Comparison of ENCODE assay signal across 26 cellular contexts in the genomic region with DNA sequence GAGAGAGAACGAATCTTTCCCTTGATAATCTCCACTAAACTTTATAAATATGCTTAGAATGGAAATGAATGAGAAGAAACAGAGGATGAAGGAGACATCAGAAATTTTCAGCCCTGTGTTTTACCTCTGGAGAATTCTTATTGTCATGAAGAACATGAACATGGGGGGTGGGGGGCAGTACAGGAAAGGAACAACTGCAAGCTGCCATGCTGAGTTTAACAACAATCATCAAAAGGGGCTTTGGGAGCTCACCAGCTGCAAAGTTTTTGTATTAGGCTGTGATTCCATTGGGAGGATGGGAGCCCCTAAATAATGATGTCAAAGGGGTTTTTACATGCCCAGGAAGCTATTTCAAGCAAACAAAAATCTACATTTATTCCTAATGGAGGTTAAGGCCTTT.
A peak's percentile ranks its signal among the peaks of the same experiment; 100 is the strongest.
DNase-seq lines count a peak whose midpoint lies in the region; ATAC-seq and TF ChIP-seq lines count a peak whose summit lies in the region.
"Had no signal": no experiment of that assay in that cellular context is flagged by ENCODE, and none has a peak within 500 bp of the region (broad histone marks: within the 10 kb centered on the region; RNA-seq: fewer than 3 reads in every experiment).

No MANE protein-coding gene starts in this region.

- H3K4me1 Mint-ChIP-seq in WTC11: peaks cover 56% of the 10 kb centered on the region
- H3K4me1 Mint-ChIP-seq in activated naive CD4-positive, alpha-beta T cell treated with anti-CD3 and anti-CD28 coated beads for 36 hours (ENCODE audit: low read depth): peaks cover 19% of the 10 kb centered on the region

- no peak for TF ChIP-seq CTCF in WTC11 (IDR thresholded peaks at IDR 0.05)

- H3K36me3 Mint-ChIP-seq in WTC11: peaks cover 10% of the 10 kb centered on the region
- peaks cover 4% of the 10 kb centered on the region for H3K36me3 Mint-ChIP-seq in activated naive CD4-positive, alpha-beta T cell treated with anti-CD3 and anti-CD28 coated beads for 36 hours (ENCODE audit: low read depth)

- peak overlapping the region; percentile 14; the same call in 1 of the 2 replicates for H3K4me3 Mint-ChIP-seq in WTC11
- no peak overlapping the region for H3K4me3 Mint-ChIP-seq in activated naive CD4-positive, alpha-beta T cell treated with anti-CD3 and anti-CD28 coated beads for 36 hours

- ATAC-seq in WTC11 (peak; percentile 56), GM19463 (IDR thresholded peaks at IDR 0.05; ENCODE audit: unreplicated experiment) (no peak), HG02870 (IDR thresholded peaks at IDR 0.05; ENCODE audit: unreplicated experiment) (no peak)
- ATAC-seq: HepG2, K562 had no signal

- H3K27me3 Mint-ChIP-seq in WTC11 (ENCODE audit: low read depth): no peaks in the 10 kb centered on the region
- H3K27me3 Mint-ChIP-seq in activated naive CD4-positive, alpha-beta T cell treated with anti-CD3 and anti-CD28 coated beads for 36 hours (ENCODE audit: low read depth): no peaks in the 10 kb centered on the region

- H3K27me3 ChIP-seq in iPS-18a (ENCODE audit: control insufficient read depth, insufficient read depth, low read length): no peaks in the 10 kb centered on the region
- H3K27me3 ChIP-seq: BE2C had no signal

- H3K27ac Mint-ChIP-seq in WTC11: peak overlapping the region; percentile 73
- no peak overlapping the region for H3K27ac Mint-ChIP-seq in activated naive CD4-positive, alpha-beta T cell treated with anti-CD3 and anti-CD28 coated beads for 36 hours

- H3K4me3 ChIP-seq in iPS-18a (ENCODE audit: low read length): peak overlapping the region; percentile 41
- H3K4me3 ChIP-seq: GM23248, K562, SK-N-MC had no signal

- DNase-seq in NCI-H748 (lab: John Stamatoyannopoulos, UW; ENCODE audit: unreplicated experiment) (peak; percentile 27), NCI-H748 treated with DMSO at 0.1 percent for 48 hours (lab: John Stamatoyannopoulos, UW) (no peak), WTC11 (ENCODE audit: low spot score) (no peak), C1 segment of cervical spinal cord (lab: John Stamatoyannopoulos, UW) (no peak)
- DNase-seq in activated naive CD4-positive, alpha-beta T cell treated with anti-CD3 and anti-CD28 coated beads for 36 hours: no peak
- DNase-seq: 8988T, ACHN, BE2C, Calu3, GM23248, Kasumi-1, MV-4-11, NCI-H1105, NCI-H1436 treated with DMSO at 0.1 percent for 48 hours, NCI-H187 treated with DMSO at 0.1 percent for 48 hours, NCI-H446, NCI-H524 treated with DMSO at 0.1 percent for 48 hours, OCI-M1, SIG-M5 had no signal

- no peak overlapping the region for H3K9ac ChIP-seq in iPS-18a (ENCODE audit: low read length)
- H3K9ac ChIP-seq: GM23248 had no signal

- H3K36me3 ChIP-seq in iPS-18a (ENCODE audit: control insufficient read depth, low read depth, low read length): no peaks in the 10 kb centered on the region
- H3K36me3 ChIP-seq: BE2C had no signal

- intact Hi-C loops in activated naive CD4-positive, alpha-beta T cell treated with anti-CD3 and anti-CD28 coated beads for 36 hours (cut with micrococcal nuclease): loop anchor here (10.0 kb wide), 1 partner anchor 242 kb away; no protein-coding TSS in a partner anchor

- peaks cover 4% of the 10 kb centered on the region for H3K9me3 ChIP-seq in iPS-18a (ENCODE audit: control insufficient read depth, low read depth, low read length)
- H3K9me3 ChIP-seq: BE2C had no signal

- peak overlapping the region; percentile 30 for H3K27ac ChIP-seq in iPS-18a (ENCODE audit: low read length)
- H3K27ac ChIP-seq: GM23248, HL-60, SK-N-MC had no signal

- POLR2A ChIA-PET in WTC11 (lab: Charles Lee): no interaction called here

- peaks cover 15% of the 10 kb centered on the region for H3K9me3 Mint-ChIP-seq in WTC11
- no peaks in the 10 kb centered on the region for H3K9me3 Mint-ChIP-seq in activated naive CD4-positive, alpha-beta T cell treated with anti-CD3 and anti-CD28 coated beads for 36 hours

- peaks cover 38% of the 10 kb centered on the region for H3K4me1 ChIP-seq in iPS-18a (ENCODE audit: control insufficient read depth, low read depth, low read length)
- H3K4me1 ChIP-seq: BE2C had no signal

- CTCF ChIA-PET in WTC11 (lab: Charles Lee): interaction anchor here (0.7 to 1.5 kb wide), 4 partner anchors 16 to 403 kb away, joined by 3 to 4 read pairs (median 4); no protein-coding TSS in a partner anchor
- CTCF ChIA-PET in activated naive CD4-positive, alpha-beta T cell treated with anti-CD3 and anti-CD28 coated beads for 36 hours (lab: Charles Lee): interaction anchor here (0.7 kb wide), 1 partner anchor 292 kb away, joined by 4 read pairs; no protein-coding TSS in a partner anchor

TF ChIP-seq in WTC11, 78 proteins besides CTCF, POLR2A, EP300 and RAD21:
- no peak for TF ChIP-seq ZNF416 (CRISPR knock-in tag; IDR thresholded peaks at IDR 0.05)
- TF ChIP-seq HMGA2 (CRISPR knock-in tag; IDR thresholded peaks at IDR 0.05): no peak
- TF ChIP-seq, protein P1, sequence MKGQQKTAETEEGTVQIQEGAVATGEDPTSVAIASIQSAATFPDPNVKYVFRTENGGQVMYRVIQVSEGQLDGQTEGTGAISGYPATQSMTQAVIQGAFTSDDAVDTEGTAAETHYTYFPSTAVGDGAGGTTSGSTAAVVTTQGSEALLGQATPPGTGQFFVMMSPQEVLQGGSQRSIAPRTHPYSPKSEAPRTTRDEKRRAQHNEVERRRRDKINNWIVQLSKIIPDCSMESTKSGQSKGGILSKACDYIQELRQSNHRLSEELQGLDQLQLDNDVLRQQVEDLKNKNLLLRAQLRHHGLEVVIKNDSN (CRISPR knock-in tag; IDR thresholded peaks at IDR 0.05): no peak
- TF ChIP-seq, protein P2, sequence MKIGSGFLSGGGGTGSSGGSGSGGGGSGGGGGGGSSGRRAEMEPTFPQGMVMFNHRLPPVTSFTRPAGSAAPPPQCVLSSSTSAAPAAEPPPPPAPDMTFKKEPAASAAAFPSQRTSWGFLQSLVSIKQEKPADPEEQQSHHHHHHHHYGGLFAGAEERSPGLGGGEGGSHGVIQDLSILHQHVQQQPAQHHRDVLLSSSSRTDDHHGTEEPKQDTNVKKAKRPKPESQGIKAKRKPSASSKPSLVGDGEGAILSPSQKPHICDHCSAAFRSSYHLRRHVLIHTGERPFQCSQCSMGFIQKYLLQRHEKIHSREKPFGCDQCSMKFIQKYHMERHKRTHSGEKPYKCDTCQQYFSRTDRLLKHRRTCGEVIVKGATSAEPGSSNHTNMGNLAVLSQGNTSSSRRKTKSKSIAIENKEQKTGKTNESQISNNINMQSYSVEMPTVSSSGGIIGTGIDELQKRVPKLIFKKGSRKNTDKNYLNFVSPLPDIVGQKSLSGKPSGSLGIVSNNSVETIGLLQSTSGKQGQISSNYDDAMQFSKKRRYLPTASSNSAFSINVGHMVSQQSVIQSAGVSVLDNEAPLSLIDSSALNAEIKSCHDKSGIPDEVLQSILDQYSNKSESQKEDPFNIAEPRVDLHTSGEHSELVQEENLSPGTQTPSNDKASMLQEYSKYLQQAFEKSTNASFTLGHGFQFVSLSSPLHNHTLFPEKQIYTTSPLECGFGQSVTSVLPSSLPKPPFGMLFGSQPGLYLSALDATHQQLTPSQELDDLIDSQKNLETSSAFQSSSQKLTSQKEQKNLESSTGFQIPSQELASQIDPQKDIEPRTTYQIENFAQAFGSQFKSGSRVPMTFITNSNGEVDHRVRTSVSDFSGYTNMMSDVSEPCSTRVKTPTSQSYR (CRISPR knock-in tag; IDR thresholded peaks at IDR 0.05): no peak
- TF ChIP-seq, protein P3, sequence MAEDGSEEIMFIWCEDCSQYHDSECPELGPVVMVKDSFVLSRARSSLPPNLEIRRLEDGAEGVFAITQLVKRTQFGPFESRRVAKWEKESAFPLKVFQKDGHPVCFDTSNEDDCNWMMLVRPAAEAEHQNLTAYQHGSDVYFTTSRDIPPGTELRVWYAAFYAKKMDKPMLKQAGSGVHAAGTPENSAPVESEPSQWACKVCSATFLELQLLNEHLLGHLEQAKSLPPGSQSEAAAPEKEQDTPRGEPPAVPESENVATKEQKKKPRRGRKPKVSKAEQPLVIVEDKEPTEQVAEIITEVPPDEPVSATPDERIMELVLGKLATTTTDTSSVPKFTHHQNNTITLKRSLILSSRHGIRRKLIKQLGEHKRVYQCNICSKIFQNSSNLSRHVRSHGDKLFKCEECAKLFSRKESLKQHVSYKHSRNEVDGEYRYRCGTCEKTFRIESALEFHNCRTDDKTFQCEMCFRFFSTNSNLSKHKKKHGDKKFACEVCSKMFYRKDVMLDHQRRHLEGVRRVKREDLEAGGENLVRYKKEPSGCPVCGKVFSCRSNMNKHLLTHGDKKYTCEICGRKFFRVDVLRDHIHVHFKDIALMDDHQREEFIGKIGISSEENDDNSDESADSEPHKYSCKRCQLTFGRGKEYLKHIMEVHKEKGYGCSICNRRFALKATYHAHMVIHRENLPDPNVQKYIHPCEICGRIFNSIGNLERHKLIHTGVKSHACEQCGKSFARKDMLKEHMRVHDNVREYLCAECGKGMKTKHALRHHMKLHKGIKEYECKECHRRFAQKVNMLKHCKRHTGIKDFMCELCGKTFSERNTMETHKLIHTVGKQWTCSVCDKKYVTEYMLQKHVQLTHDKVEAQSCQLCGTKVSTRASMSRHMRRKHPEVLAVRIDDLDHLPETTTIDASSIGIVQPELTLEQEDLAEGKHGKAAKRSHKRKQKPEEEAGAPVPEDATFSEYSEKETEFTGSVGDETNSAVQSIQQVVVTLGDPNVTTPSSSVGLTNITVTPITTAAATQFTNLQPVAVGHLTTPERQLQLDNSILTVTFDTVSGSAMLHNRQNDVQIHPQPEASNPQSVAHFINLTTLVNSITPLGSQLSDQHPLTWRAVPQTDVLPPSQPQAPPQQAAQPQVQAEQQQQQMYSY (CRISPR knock-in tag; IDR thresholded peaks at IDR 0.05): no peak
- no peak for TF ChIP-seq SMAD3 (CRISPR knock-in tag; IDR thresholded peaks at IDR 0.05; ENCODE audit: borderline replicate concordance)
- no peak for TF ChIP-seq TEAD1 (CRISPR knock-in tag; IDR thresholded peaks at IDR 0.05)
- TF ChIP-seq, protein P4, sequence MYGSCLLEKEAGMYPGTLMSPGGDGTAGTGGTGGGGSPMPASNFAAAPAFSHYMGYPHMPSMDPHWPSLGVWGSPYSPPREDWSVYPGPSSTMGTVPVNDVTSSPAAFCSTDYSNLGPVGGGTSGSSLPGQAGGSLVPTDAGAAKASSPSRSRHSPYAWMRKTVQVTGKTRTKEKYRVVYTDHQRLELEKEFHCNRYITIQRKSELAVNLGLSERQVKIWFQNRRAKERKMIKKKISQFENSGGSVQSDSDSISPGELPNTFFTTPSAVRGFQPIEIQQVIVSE (CRISPR knock-in tag; IDR thresholded peaks at IDR 0.05; ENCODE audit: borderline replicate concordance): no peak
- TF ChIP-seq JAZF1 (CRISPR knock-in tag; IDR thresholded peaks at IDR 0.05): no peak
- TF ChIP-seq TEAD4 (CRISPR knock-in tag; IDR thresholded peaks at IDR 0.05): no peak
- no peak for TF ChIP-seq ETV6 (CRISPR knock-in tag; IDR thresholded peaks at IDR 0.05)
- TF ChIP-seq RELA (CRISPR knock-in tag; IDR thresholded peaks at IDR 0.05; ENCODE audit: borderline replicate concordance): no peak
- no peak for TF ChIP-seq ZNF121 (CRISPR knock-in tag; IDR thresholded peaks at IDR 0.05)
